ENCODE assay signal across 32 cellular contexts in genomic region chr2:197972587-197972986, GRCh38.
"Had no signal": no experiment of that assay in that cellular context is flagged by ENCODE, and none has a peak within 500 bp of the region (broad histone marks: within the 10 kb centered on the region; RNA-seq: fewer than 3 reads in every experiment).

No MANE protein-coding gene starts in this region.

- H3K36me3 ChIP-seq: cardiac muscle cell, colonic mucosa, heart right ventricle, lower lobe of right lung, thyroid gland, upper lobe of right lung had no signal

- H3K27me3 ChIP-seq: body of pancreas, colonic mucosa, foreskin keratinocyte, heart right ventricle, thyroid gland, upper lobe of right lung had no signal

- DNase-seq: activated CD4-positive, alpha-beta T cell treated with anti-CD3 and anti-CD28 coated beads, Interleukin-2, amount 10 ng/mL, durations not matched to agents 7 days and 5 days; activated CD4-positive, CD25-positive, alpha-beta regulatory T cell treated with anti-CD3 and anti-CD28 coated beads, Interleukin-2, amount 50 U/mL, for 72 hours; activated CD8-positive, alpha-beta memory T cell treated with anti-CD3 and anti-CD28 coated beads, Interleukin-2, amount 10 ng/mL, durations not matched to agents 7 days and 5 days; activated CD8-positive, alpha-beta T cell treated with anti-CD3 and anti-CD28 coated beads, Interleukin-2, amount 10 ng/mL, durations not matched to agents 7 days and 5 days; activated naive CD8-positive, alpha-beta T cell treated with anti-CD3 and anti-CD28 coated beads, Interleukin-2, amount 50 U/mL, for 24 hours; activated T-cell treated with anti-CD3 and anti-CD28 coated beads, Interleukin-2, amount 50 U/mL, for 48 hours; cerebellar nuclear complex; effector memory CD8-positive, alpha-beta T cell; kidney glomerular epithelial cell; lower lobe of right lung; mesendoderm; stimulated activated CD4-positive, alpha-beta T cell treated with anti-CD3 and anti-CD28 coated beads, Interleukin-1b, Interleukin-23, amount 100 ng/mL, for 48 hours; stimulated activated CD4-positive, alpha-beta T cell treated with anti-CD3 and anti-CD28 coated beads, Interleukin-4, amount 100 ng/mL, for 4 hours; stimulated activated CD8-positive, alpha-beta memory T cell treated with anti-CD3 and anti-CD28 coated beads, Interleukin-4, amount 100 ng/mL, for 48 hours; stimulated activated naive CD8-positive, alpha-beta T cell treated with anti-CD3 and anti-CD28 coated beads, Interleukin-15, amount 100 ng/mL, for 72 hours; substantia nigra; T-helper 17 cell; upper lobe of right lung had no signal

- ATAC-seq: activated CD8-positive, alpha-beta memory T cell treated with anti-CD3 and anti-CD28 coated beads, Interleukin-2, amount 10 ng/mL, durations not matched to agents 7 days and 5 days; activated CD8-positive, alpha-beta T cell treated with anti-CD3 and anti-CD28 coated beads, Interleukin-2, amount 10 ng/mL, durations not matched to agents 7 days and 5 days; activated naive CD8-positive, alpha-beta T cell treated with anti-CD3 and anti-CD28 coated beads, Interleukin-2, amount 50 U/mL, for 24 hours; effector memory CD8-positive, alpha-beta T cell; esophagus mucosa; foreskin keratinocyte; left lobe of liver; lower lobe of right lung; mucosa of descending colon; natural killer cell treated with Interleukin-12 subunit alpha and Interleukin-12 subunit beta and Interleukin-15 and Interleukin-18, amount 100 ng/mL, for 72 hours; stimulated activated memory B cell treated with anti-CD40 and anti-IgM and Interleukin-4, amounts not matched to agents 10 μg/mL and 1 μg/mL and 100 μg/mL, for 72 hours; stimulated activated naive CD8-positive, alpha-beta T cell treated with anti-CD3 and anti-CD28 coated beads, Interleukin-15, amount 100 ng/mL, for 72 hours; T-helper 17 cell; upper lobe of right lung had no signal

- H3K36me3 Mint-ChIP-seq: activated CD8-positive, alpha-beta memory T cell treated with anti-CD3 and anti-CD28 coated beads, Interleukin-2, amount 10 ng/mL, durations not matched to agents 7 days and 5 days; natural killer cell treated with Interleukin-12 subunit alpha and Interleukin-12 subunit beta and Interleukin-15 and Interleukin-18, amount 100 ng/mL, for 72 hours; stimulated activated memory B cell treated with anti-CD40 and anti-IgM and Interleukin-4, amounts not matched to agents 10 μg/mL and 1 μg/mL and 100 μg/mL, for 72 hours had no signal

- H3K4me3 Mint-ChIP-seq: activated CD4-positive, alpha-beta T cell treated with anti-CD3 and anti-CD28 coated beads, Interleukin-2, amount 10 ng/mL, durations not matched to agents 7 days and 5 days; activated CD8-positive, alpha-beta memory T cell treated with anti-CD3 and anti-CD28 coated beads, Interleukin-2, amount 10 ng/mL, durations not matched to agents 7 days and 5 days; activated CD8-positive, alpha-beta T cell treated with anti-CD3 and anti-CD28 coated beads, Interleukin-2, amount 10 ng/mL, durations not matched to agents 7 days and 5 days; activated naive CD4-positive, alpha-beta T cell treated with anti-CD3 and anti-CD28 coated beads, Interleukin-2, amount 50 U/mL, for 24 hours; activated naive CD8-positive, alpha-beta T cell treated with anti-CD3 and anti-CD28 coated beads, Interleukin-2, amount 50 U/mL, for 24 hours; effector memory CD8-positive, alpha-beta T cell; natural killer cell treated with Interleukin-12 subunit alpha and Interleukin-12 subunit beta and Interleukin-15 and Interleukin-18, amount 100 ng/mL, for 72 hours; stimulated activated memory B cell treated with anti-CD40 and anti-IgM and Interleukin-4, amounts not matched to agents 10 μg/mL and 1 μg/mL and 100 μg/mL, for 72 hours; stimulated activated naive CD8-positive, alpha-beta T cell treated with anti-CD3 and anti-CD28 coated beads, Interleukin-15, amount 100 ng/mL, for 72 hours; T-helper 17 cell had no signal

- H3K27ac ChIP-seq: body of pancreas, cardiac muscle cell, colonic mucosa, foreskin keratinocyte, lower lobe of right lung, thyroid gland, upper lobe of right lung had no signal

- H3K4me1 Mint-ChIP-seq: activated CD4-positive, alpha-beta T cell treated with anti-CD3 and anti-CD28 coated beads, Interleukin-2, amount 10 ng/mL, durations not matched to agents 7 days and 5 days; activated CD8-positive, alpha-beta memory T cell treated with anti-CD3 and anti-CD28 coated beads, Interleukin-2, amount 10 ng/mL, durations not matched to agents 7 days and 5 days; stimulated activated memory B cell treated with anti-CD40 and anti-IgM and Interleukin-4, amounts not matched to agents 10 μg/mL and 1 μg/mL and 100 μg/mL, for 72 hours had no signal

- H3K9me3 ChIP-seq: body of pancreas, colonic mucosa, heart right ventricle, lower lobe of right lung, mucosa of descending colon, thyroid gland, upper lobe of right lung had no signal

- H3K4me1 ChIP-seq: body of pancreas, colonic mucosa, foreskin keratinocyte, lower lobe of right lung, thyroid gland, upper lobe of right lung had no signal

- H3K27ac Mint-ChIP-seq: activated CD4-positive, alpha-beta T cell treated with anti-CD3 and anti-CD28 coated beads, Interleukin-2, amount 10 ng/mL, durations not matched to agents 7 days and 5 days; activated CD8-positive, alpha-beta memory T cell treated with anti-CD3 and anti-CD28 coated beads, Interleukin-2, amount 10 ng/mL, durations not matched to agents 7 days and 5 days; activated CD8-positive, alpha-beta T cell treated with anti-CD3 and anti-CD28 coated beads, Interleukin-2, amount 10 ng/mL, durations not matched to agents 7 days and 5 days; activated naive CD4-positive, alpha-beta T cell treated with anti-CD3 and anti-CD28 coated beads, Interleukin-2, amount 50 U/mL, for 24 hours; activated naive CD8-positive, alpha-beta T cell treated with anti-CD3 and anti-CD28 coated beads, Interleukin-2, amount 50 U/mL, for 24 hours; activated T-helper 2 cell treated with anti-CD3 and anti-CD28 coated beads, Interferon-gamma antibody, Interleukin-2, Interleukin-4, amounts not matched to agents 10 μg/mL and 5 μg/mL and 100 μg/mL, durations not matched to agents 14 hours and 24 hours and 36 hours; effector memory CD8-positive, alpha-beta T cell; natural killer cell treated with Interleukin-12 subunit alpha and Interleukin-12 subunit beta and Interleukin-15 and Interleukin-18, amount 100 ng/mL, for 72 hours; stimulated activated memory B cell treated with anti-CD40 and anti-IgM and Interleukin-4, amounts not matched to agents 10 μg/mL and 1 μg/mL and 100 μg/mL, for 72 hours; stimulated activated naive CD8-positive, alpha-beta T cell treated with anti-CD3 and anti-CD28 coated beads, Interleukin-15, amount 100 ng/mL, for 72 hours; T-helper 17 cell had no signal

- H3K27me3 Mint-ChIP-seq: activated CD4-positive, alpha-beta T cell treated with anti-CD3 and anti-CD28 coated beads, Interleukin-2, amount 10 ng/mL, durations not matched to agents 7 days and 5 days; activated CD8-positive, alpha-beta memory T cell treated with anti-CD3 and anti-CD28 coated beads, Interleukin-2, amount 10 ng/mL, durations not matched to agents 7 days and 5 days; activated naive CD4-positive, alpha-beta T cell treated with anti-CD3 and anti-CD28 coated beads, Interleukin-2, amount 50 U/mL, for 24 hours; activated naive CD8-positive, alpha-beta T cell treated with anti-CD3 and anti-CD28 coated beads, Interleukin-2, amount 50 U/mL, for 24 hours; effector memory CD8-positive, alpha-beta T cell; natural killer cell treated with Interleukin-12 subunit alpha and Interleukin-12 subunit beta and Interleukin-15 and Interleukin-18, amount 100 ng/mL, for 72 hours; stimulated activated memory B cell treated with anti-CD40 and anti-IgM and Interleukin-4, amounts not matched to agents 10 μg/mL and 1 μg/mL and 100 μg/mL, for 72 hours; stimulated activated naive CD8-positive, alpha-beta T cell treated with anti-CD3 and anti-CD28 coated beads, Interleukin-15, amount 100 ng/mL, for 72 hours; T-helper 17 cell had no signal

- H3K9me3 Mint-ChIP-seq: activated T-helper 2 cell treated with anti-CD3 and anti-CD28 coated beads, Interferon-gamma antibody, Interleukin-2, Interleukin-4, amounts not matched to agents 10 μg/mL and 5 μg/mL and 100 μg/mL, durations not matched to agents 14 hours and 24 hours and 36 hours; stimulated activated naive CD8-positive, alpha-beta T cell treated with anti-CD3 and anti-CD28 coated beads, Interleukin-15, amount 100 ng/mL, for 72 hours had no signal

- H3K4me3 ChIP-seq: body of pancreas, cardiac muscle cell, colonic mucosa, heart right ventricle, lower lobe of right lung, mucosa of descending colon, smooth muscle cell, thyroid gland, upper lobe of right lung had no signal
